ENCODE assay signal across 15 cellular contexts in the genomic region with DNA sequence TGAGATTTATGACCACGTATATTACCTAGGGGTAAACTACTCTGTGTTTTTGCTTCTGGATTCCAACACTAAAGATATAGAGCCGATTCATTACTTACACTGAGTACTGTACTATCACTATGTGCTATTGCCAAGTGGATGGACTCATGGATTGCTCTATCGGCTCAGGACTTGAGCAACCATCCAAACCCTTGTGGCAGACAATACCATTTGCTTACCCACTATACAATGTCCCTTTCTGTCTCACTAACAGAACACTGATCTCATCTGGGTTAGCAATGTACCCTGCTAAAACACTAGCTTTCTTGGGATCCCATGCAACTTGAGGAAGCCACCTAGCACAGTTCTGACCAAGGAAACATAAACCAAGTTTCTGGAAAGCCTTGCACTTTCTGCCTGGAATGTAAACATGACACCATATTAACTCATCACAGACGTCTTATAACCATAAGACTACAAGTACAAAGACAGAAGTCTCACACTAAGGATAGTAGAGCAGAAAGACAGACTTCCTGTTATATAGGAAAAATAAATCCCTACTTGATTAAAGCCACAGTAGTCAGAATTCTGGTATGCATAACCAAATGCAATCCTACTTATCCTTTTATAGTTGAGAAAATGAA. TPM values are rescaled to one million over a fixed set of nuclear protein-coding genes. Genes with fewer than 3 reads are reported as not detected.
DNase-seq lines count a peak whose midpoint lies in the region; ATAC-seq and TF ChIP-seq lines count a peak whose summit lies in the region.
"Had no signal": no experiment of that assay in that cellular context is flagged by ENCODE, and none has a peak within 500 bp of the region (broad histone marks: within the 10 kb centered on the region; RNA-seq: fewer than 3 reads in every experiment).

No MANE protein-coding gene starts in this region.

- DNase-seq in AG04450 (ENCODE audit: low read depth, low spot score) (peak; percentile 65), M059J (ENCODE audit: low read depth) (peak; percentile 39), caudate nucleus (lab: John Stamatoyannopoulos, UW) (peak in 1 of 61 donors; percentile 2), kidney tubule cell (ENCODE audit: low spot score) (peak; percentile 22), C1 segment of cervical spinal cord (lab: John Stamatoyannopoulos, UW) (no peak), adrenal gland (no peak)
- DNase-seq in activated naive CD4-positive, alpha-beta T cell treated with anti-CD3 and anti-CD28 coated beads, Interleukin-2, amount 50 U/mL, for 16 hours, result no peak
- DNase-seq: activated CD4-positive, alpha-beta T cell treated with anti-CD3 and anti-CD28 coated beads for 48 hours; DMS53; mesendoderm; NCI-H1417 treated with DMSO at 0.1 percent for 48 hours; NCI-H446 treated with DMSO at 0.1 percent for 48 hours; ovary; stimulated activated CD8-positive, alpha-beta memory T cell treated with anti-CD3 and anti-CD28 coated beads, Interleukin-4, amount 100 ng/mL, for 48 hours had no signal

- no peaks in the 10 kb centered on the region for H3K27me3 ChIP-seq in AG04450 (ENCODE audit: control insufficient read depth, insufficient read depth, low read length)
- no peaks in the 10 kb centered on the region for H3K27me3 ChIP-seq in adrenal gland
- H3K27me3 ChIP-seq: ovary had no signal

- POLR2A ChIA-PET in AG04450 (lab: Yijun Ruan, JAX), result interaction anchor here (0.5 kb wide), 1 partner anchor 591 kb away, joined by 7 read pairs; no protein-coding TSS in a partner anchor

- intact Hi-C loops in adrenal gland (cut with DNase I), result no loop called here

- TF ChIP-seq POLR2A in adrenal gland (IDR thresholded peaks at IDR 0.05), result no peak

- H3K9me3 ChIP-seq in AG04450 (ENCODE audit: control insufficient read depth, insufficient read depth, low read length), result no peaks in the 10 kb centered on the region
- no peaks in the 10 kb centered on the region for H3K9me3 ChIP-seq in adrenal gland (replicated peaks in 1 of 3)
- H3K9me3 ChIP-seq: ovary had no signal

- TF ChIP-seq CTCF in AG04450 (IDR thresholded peaks at IDR 0.05; ENCODE audit: low read depth, low read length) (no peak), adrenal gland (IDR thresholded peaks at IDR 0.05) (no peak)

- CTCF ChIA-PET in AG04450 (lab: Charles Lee), result interaction anchor here (1.0 to 1.2 kb wide), 3 partner anchors 13 to 56 kb away, joined by 3 to 6 read pairs (median 4); no protein-coding TSS in a partner anchor

- ATAC-seq in HG03097 (IDR thresholded peaks at IDR 0.05; ENCODE audit: low FRiP score, unreplicated experiment), result no peak

- H3K4me1 ChIP-seq in adrenal gland (replicated peaks in 1 of 2), result no peaks in the 10 kb centered on the region

- 82 to 90% (median 88%) methylated on average over 4 of the region's 4 CpGs for WGBS in adrenal gland, 4 donors

- no peak overlapping the region for H3K27ac ChIP-seq in AG04450 (ENCODE audit: low read depth, low read length)
- peak overlapping the region; percentile 31 for H3K27ac ChIP-seq in caudate nucleus (ENCODE audit: low read depth, low read length)
- peak overlapping the region in 1 of 5 donors; percentile 40 for H3K27ac ChIP-seq in adrenal gland
- H3K27ac ChIP-seq: ovary had no signal

- H3K4me3 ChIP-seq in AG04450 (ENCODE audit: low read depth, low read length), result no peak overlapping the region
- H3K4me3 ChIP-seq in adrenal gland, result no peak overlapping the region
- H3K4me3 ChIP-seq: ovary had no signal

- no peaks in the 10 kb centered on the region for H3K36me3 ChIP-seq in adrenal gland (replicated peaks in 1 of 2)
- H3K36me3 ChIP-seq: ovary had no signal

RNA-seq across cellular contexts. Expression of gene HACD2, which starts 38.6 kb away (rescaled TPM):
- polyA plus RNA-seq in AG04450 (2011; rRNA removed), result 30.3 and 43.5 TPM in 2 replicates
- polyA minus RNA-seq in AG04450 (2011; rRNA and poly(A)+ RNA removed), result 15.4 and 40.1 TPM in 2 replicates
- total RNA-seq in M059J (2014; rRNA removed; shearing (Covaris generic)), result 43.4 and 63.9 TPM in 2 replicates
- 10 to 100 TPM; 14.2 to 29.9 (median 23.0) TPM for total RNA-seq in adrenal gland
- polyA plus RNA-seq in adrenal gland, result 10 to 100 TPM in 1 of 3 donors, 1 to 10 TPM in 2; 5.1 to 22.0 (median 8.1) TPM

Comparison
In these comparisons a context has a peak if more than half of its experiments do, and no peak if none do; other contexts are left out.
1. DNase-seq: peak in AG04450 (single experiment), M059J (single experiment) and kidney tubule cell (single experiment); none in activated naive CD4-positive, alpha-beta T cell treated with anti-CD3 and anti-CD28 coated beads, Interleukin-2, amount 50 U/mL, for 16 hours (single experiment), C1 segment of cervical spinal cord (0 of 14) and adrenal gland (0 of 7).